Comparison of ENCODE assay signal across 7 cellular contexts in genomic region chr6:29965873-29966601, GRCh38. TPM values are rescaled to one million over a fixed set of nuclear protein-coding genes. Genes with fewer than 3 reads are reported as not detected.
DNase-seq lines count a peak whose midpoint lies in the region; ATAC-seq and TF ChIP-seq lines count a peak whose summit lies in the region.

No MANE protein-coding gene starts in this region.

- H3K4me1 ChIP-seq in right atrium auricular region, result peaks cover 0 to 46% of the 10 kb centered on the region in 2 donors

- no peaks in the 10 kb centered on the region for H3K36me3 ChIP-seq in right atrium auricular region

- no peaks in the 10 kb centered on the region for H3K9me3 ChIP-seq in right atrium auricular region

- H3K27me3 Mint-ChIP-seq in progenitor cell of endocrine pancreas, result no peaks in the 10 kb centered on the region

- H3K4me3 ChIP-seq in GM12865 (ENCODE audit: low read depth, low read length) (peak overlapping the region; percentile 68), astrocyte of the cerebellum (ENCODE audit: low read depth, low read length) (peak overlapping the region; percentile 24), right atrium auricular region (peak overlapping the region; percentile 42 to 52)

- peak overlapping the region; percentile 75 for H3K4me3 Mint-ChIP-seq in progenitor cell of endocrine pancreas (ENCODE audit: low read depth)

- H3K27me3 ChIP-seq in right atrium auricular region, result no peaks in the 10 kb centered on the region

- ATAC-seq in GM19351 (IDR thresholded peaks at IDR 0.05; ENCODE audit: unreplicated experiment), result no peak

- peaks cover 40% of the 10 kb centered on the region for H3K4me1 Mint-ChIP-seq in progenitor cell of endocrine pancreas (ENCODE audit: low read depth)

- in situ Hi-C loops in astrocyte of the cerebellum (cut with HindIII; ENCODE audit: low sequenced_read_pairs), result no loop called here

- no peaks in the 10 kb centered on the region for H3K36me3 Mint-ChIP-seq in progenitor cell of endocrine pancreas (ENCODE audit: insufficient read depth)

- no peaks in the 10 kb centered on the region for H3K9me3 Mint-ChIP-seq in progenitor cell of endocrine pancreas (ENCODE audit: low read depth)

- H3K27ac ChIP-seq in right atrium auricular region, result peak overlapping the region; percentile 85 to 90

- H3K27ac Mint-ChIP-seq in progenitor cell of endocrine pancreas, result peak overlapping the region; percentile 98

- DNase-seq in GM12865 (ENCODE audit: low read depth) (peak; percentile 77), Kasumi-1 (lab: John Stamatoyannopoulos, UW) (peak; percentile 30 to 33), astrocyte of the cerebellum (ENCODE audit: low read depth) (no peak), right atrium auricular region (ENCODE audit: low spot score) (peak; percentile 84), progenitor cell of endocrine pancreas (ENCODE audit: low spot score, unreplicated experiment) (no peak)

- TF ChIP-seq POLR2A in Raji (IDR thresholded peaks at IDR 0.05; ENCODE audit: insufficient read depth, low read depth, low read length), result peak; percentile 86

- TF ChIP-seq CTCF in GM12865 (IDR thresholded peaks at IDR 0.05; ENCODE audit: insufficient read depth, low read depth, low read length, missing control alignments) (no peak), astrocyte of the cerebellum (IDR thresholded peaks at IDR 0.05; ENCODE audit: low read depth, low read length, missing control alignments) (no peak), right atrium auricular region (IDR thresholded peaks at IDR 0.05) (no peak), progenitor cell of endocrine pancreas (IDR thresholded peaks at IDR 0.05; ENCODE audit: unreplicated experiment) (no peak)

RNA-seq across cellular contexts. Expression of gene HLA-A, which starts 23.7 kb away (rescaled TPM):
- total RNA-seq in right atrium auricular region (100 to 1,000 TPM; 272 to 536 TPM), progenitor cell of endocrine pancreas (198 and 204 TPM in 2 replicates)

Comparison
In these comparisons a context has a peak if more than half of its experiments do, and no peak if none do; other contexts are left out.
1. DNase-seq: peak in GM12865 (single experiment), Kasumi-1 (2 of 2) and right atrium auricular region (single experiment); none in astrocyte of the cerebellum (single experiment) and progenitor cell of endocrine pancreas (single experiment).
2. Peak in every context shown above with its lines, with median percentiles within 50 percentile points of each other: H3K4me3 ChIP-seq.